13 cellular contexts compared by ENCODE assay signal in genomic region chr6:9428416-9429172, GRCh38.
"Had no signal": no experiment of that assay in that cellular context is flagged by ENCODE, and none has a peak within 500 bp of the region (broad histone marks: within the 10 kb centered on the region; RNA-seq: fewer than 3 reads in every experiment).

No MANE protein-coding gene starts in this region.

- H3K4me1 ChIP-seq: adrenal gland, stomach, testis, upper lobe of left lung had no signal

- H3K9me3 ChIP-seq: adrenal gland, ovary, stomach, testis, upper lobe of left lung had no signal

- H3K4me3 Mint-ChIP-seq: activated naive CD4-positive, alpha-beta T cell treated with anti-CD3 and anti-CD28 coated beads for 36 hours; neural crest cell had no signal

- H3K27me3 ChIP-seq: adrenal gland, ovary, stomach, testis, upper lobe of left lung had no signal

- DNase-seq: activated naive CD4-positive, alpha-beta T cell treated with anti-CD3 and anti-CD28 coated beads for 36 hours; adrenal gland; effector CD8-positive, alpha-beta T cell; hypothalamus; ovary; stomach; T-helper 1 cell; T1000; testis; upper lobe of left lung had no signal

- H3K27ac ChIP-seq: adrenal gland, ovary, SK-N-MC, stomach, testis, upper lobe of left lung had no signal

- H3K36me3 ChIP-seq: adrenal gland, ovary, stomach, upper lobe of left lung had no signal

- H3K4me3 ChIP-seq: adrenal gland, ovary, SK-N-MC, stomach, testis, upper lobe of left lung had no signal

- H3K4me1 Mint-ChIP-seq: neural crest cell had no signal

- H3K27ac Mint-ChIP-seq: activated naive CD4-positive, alpha-beta T cell treated with anti-CD3 and anti-CD28 coated beads for 36 hours had no signal

- FAIRE-seq: endothelial cell of umbilical vein had no signal
